Comparison of ENCODE assay signal across 1 cellular context in the genomic region with DNA sequence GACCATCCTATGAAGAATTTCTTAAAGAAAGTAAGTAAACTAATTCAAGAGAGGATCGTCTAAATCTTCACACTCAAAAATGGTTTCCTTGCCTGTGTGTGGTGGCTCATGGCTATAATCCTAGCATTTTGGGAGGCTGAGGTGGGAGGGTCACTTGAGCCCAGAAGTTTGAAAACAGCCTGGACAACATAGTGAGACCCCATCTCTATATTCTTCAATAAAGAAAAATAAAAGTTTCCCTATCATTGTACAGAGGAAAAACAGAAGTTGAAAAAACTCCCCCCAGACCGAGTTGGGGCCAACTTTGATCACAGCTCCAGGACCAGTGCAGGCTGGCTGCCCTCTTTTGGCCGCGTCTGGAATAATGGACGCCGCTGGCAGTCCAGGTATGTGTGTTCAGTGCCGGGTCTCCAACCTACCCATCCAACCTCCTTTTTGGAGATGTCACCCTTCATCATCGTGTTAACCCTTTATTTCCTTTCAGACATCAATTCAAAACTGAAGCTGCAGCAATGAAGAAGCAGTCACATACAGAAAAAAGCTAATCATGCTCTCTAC.
TF ChIP-seq lines count a peak whose summit lies in the region.

No MANE protein-coding gene starts in this region.

TF ChIP-seq in K562, 482 proteins besides CTCF, POLR2A, EP300 and RAD21:
- TF ChIP-seq ZNF121 (CRISPR knock-in tag; conservative IDR thresholded peaks at IDR 0.05) (peak; percentile 90), SREBF2 (CRISPR knock-in tag; IDR thresholded peaks at IDR 0.05) (no peak), ZNF561 (CRISPR knock-in tag; conservative IDR thresholded peaks at IDR 0.05) (no peak), STAT5A (IDR thresholded peaks at IDR 0.05; ENCODE audit: borderline replicate concordance, low read length) (0 out of 2 replicates have a peak, but pooled peaks have one; percentile 12), ZNF57 (CRISPR knock-in tag; IDR thresholded peaks at IDR 0.05) (no peak), RBM25 (IDR thresholded peaks at IDR 0.05; ENCODE audit: low read depth, low read length, severe bottlenecking) (peak; percentile 39), ZC3H4 (CRISPR knock-in tag; IDR thresholded peaks at IDR 0.05; ENCODE audit: borderline replicate concordance) (no peak), KLF13 (tag; IDR thresholded peaks at IDR 0.05; ENCODE audit: borderline replicate concordance, low read depth) (0 out of 2 replicates have a peak, but pooled peaks have one; percentile 31), SUPT5H (IDR thresholded peaks at IDR 0.05) (peak; percentile 55), POLR2H (tag; IDR thresholded peaks at IDR 0.05; ENCODE audit: low read depth) (peak; percentile 47; the same call in 1 of the 2 replicates), TFE3 (CRISPR knock-in tag; IDR thresholded peaks at IDR 0.05) (no peak), YY1 (IDR thresholded peaks at IDR 0.05; ENCODE audit: borderline replicate concordance in 1 of 3, control insufficient read depth in 1 of 3, extremely low read depth in 1 of 3, insufficient read depth in 3 of 3, insufficient read length in 1 of 3, insufficient replicate concordance in 2 of 3, low read depth in 1 of 3, low read length in 2 of 3) (peak in 2 of 3 experiments; percentile 21 to 50), POLR2G (IDR thresholded peaks at IDR 0.05; ENCODE audit: low read depth, low read length) (peak; percentile 48; the same call in 1 of the 2 replicates), CCNT2 (IDR thresholded peaks at IDR 0.05; ENCODE audit: borderline replicate concordance, extremely low read depth, insufficient read length, low read depth, low read length) (no peak), NEUROD1 (IDR thresholded peaks at IDR 0.05; ENCODE audit: borderline replicate concordance, low read depth, low read length, partially characterized antibody) (no peak), CEBPB (tag; IDR thresholded peaks at IDR 0.05) (0 out of 2 replicates have a peak, but pooled peaks have one; percentile 3), MTA2 (IDR thresholded peaks at IDR 0.05; ENCODE audit: low read depth) (no peak), NUFIP1 (IDR thresholded peaks at IDR 0.05; ENCODE audit: partially characterized antibody) (no peak), POLR2AphosphoS5 (IDR thresholded peaks at IDR 0.05; ENCODE audit: control insufficient read depth, insufficient read depth, low read depth, low read length) (peak; percentile 61; the same call in 1 of the 2 replicates), CBX2 (IDR thresholded peaks at IDR 0.05; ENCODE audit: insufficient read depth, low read length, poor library complexity, severe bottlenecking) (no peak), FOXK1 (CRISPR knock-in tag; IDR thresholded peaks at IDR 0.05; ENCODE audit: borderline replicate concordance) (no peak), RBFOX2 (IDR thresholded peaks at IDR 0.05; ENCODE audit: low read depth, low read length) (peak; percentile 57)
- TF ChIP-seq, protein P1, sequence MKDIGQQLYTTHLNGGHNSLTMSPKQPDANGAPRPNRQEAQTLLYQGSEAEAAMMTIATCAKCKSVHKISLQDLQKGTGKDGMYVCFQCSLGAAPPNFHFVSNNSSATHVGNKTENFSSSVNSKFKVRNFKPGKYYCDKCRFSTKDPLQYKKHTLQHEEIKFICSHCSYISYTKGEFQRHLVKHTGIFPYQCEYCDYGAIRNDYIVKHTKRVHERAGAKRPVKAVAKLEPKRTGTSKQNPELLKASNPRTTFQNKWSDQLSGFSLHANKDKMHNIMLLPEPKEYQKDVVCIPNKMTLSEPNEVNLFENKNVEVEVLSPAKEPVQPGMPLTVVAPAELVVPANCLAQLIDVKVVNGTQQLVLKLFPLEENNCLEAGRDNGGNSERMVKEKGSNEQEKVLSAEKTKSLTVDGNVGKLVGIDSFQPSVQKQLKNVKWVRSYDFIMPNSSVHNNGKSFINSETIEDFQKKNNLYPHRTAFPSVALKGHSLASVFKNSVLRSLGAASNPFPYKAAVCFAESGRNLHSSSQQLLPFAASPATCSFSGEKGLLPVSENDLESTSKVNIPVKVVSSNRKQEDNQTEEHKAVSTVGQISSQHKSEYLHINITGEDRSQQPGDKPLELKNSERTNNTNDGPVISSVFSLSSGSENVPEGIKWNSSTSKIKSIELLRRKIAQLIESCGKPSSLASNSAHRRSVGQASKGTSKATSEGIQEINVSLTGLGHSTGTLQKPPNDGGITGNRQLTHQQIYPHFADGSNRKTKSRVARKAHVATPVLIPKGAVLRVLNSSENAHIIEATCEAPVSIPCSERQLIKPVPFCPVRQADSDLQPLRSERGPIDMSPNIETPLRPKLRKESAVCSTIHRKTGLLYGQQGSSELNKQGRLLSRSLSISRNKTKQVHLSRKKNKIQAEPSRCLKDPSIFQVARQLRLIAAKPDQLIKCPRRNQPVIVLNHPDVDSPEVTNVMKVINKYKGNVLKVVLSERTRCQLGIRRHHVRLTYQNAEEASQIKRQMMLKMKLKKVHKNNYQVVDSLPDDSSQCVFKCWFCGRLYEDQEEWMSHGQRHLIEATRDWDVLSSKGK (CRISPR knock-in tag; IDR thresholded peaks at IDR 0.05), result no peak
